ENCODE assay signal across 28 cellular contexts in genomic region chr5:2217219-2217618, GRCh38.
"Had no signal": no experiment of that assay in that cellular context is flagged by ENCODE, and none has a peak within 500 bp of the region (broad histone marks: within the 10 kb centered on the region; RNA-seq: fewer than 3 reads in every experiment).

No MANE protein-coding gene starts in this region.

- DNase-seq: activated CD4-positive, alpha-beta T cell treated with anti-CD3 and anti-CD28 coated beads, Interleukin-2, amount 10 ng/mL, durations not matched to agents 7 days and 5 days; activated CD4-positive, alpha-beta T cell treated with anti-CD3 and anti-CD28 coated beads, Interleukin-2, amount 50 U/mL, for 48 hours; activated CD8-positive, alpha-beta T cell treated with anti-CD3 and anti-CD28 coated beads, Interleukin-2, amount 10 ng/mL, durations not matched to agents 7 days and 5 days; activated gamma-delta T cell; activated naive CD4-positive, alpha-beta T cell treated with Interleukin-2 at 50 U/mL for 16 hours; activated naive CD8-positive, alpha-beta T cell treated with anti-CD3 and anti-CD28 coated beads, Interleukin-2, amount 10 ng/mL, durations not matched to agents 7 days and 5 days; activated T-cell treated with anti-CD3 and anti-CD28 coated beads, Interleukin-2, amount 50 U/mL, for 24 hours; amygdala; Karpas-422; KBM-7; NCI-H1417 treated with DMSO at 0.1 percent for 48 hours; NCI-H187 treated with DMSO at 0.1 percent for 48 hours; NCI-H2107; NCI-H2171; NCI-H510A; NCI-H526; NCI-H82; PC-9; Right ventricle myocardium superior; SJCRH30; T1000 had no signal

- H3K27ac Mint-ChIP-seq: activated CD4-positive, alpha-beta T cell treated with anti-CD3 and anti-CD28 coated beads, Interleukin-2, amount 10 ng/mL, durations not matched to agents 7 days and 5 days; activated CD8-positive, alpha-beta T cell treated with anti-CD3 and anti-CD28 coated beads, Interleukin-2, amount 10 ng/mL, durations not matched to agents 7 days and 5 days; activated naive CD4-positive, alpha-beta T cell treated with anti-CD3 and anti-CD28 coated beads, Interleukin-2, amount 50 U/mL, for 24 hours; activated naive CD8-positive, alpha-beta T cell treated with anti-CD3 and anti-CD28 coated beads, Interleukin-2, amount 10 ng/mL, durations not matched to agents 7 days and 5 days; activated T-cell treated with anti-CD3 and anti-CD28 coated beads, Interleukin-2, amount 50 U/mL, for 24 hours; activated T-helper 2 cell treated with anti-CD3 and anti-CD28 coated beads, Interferon-gamma antibody, Interleukin-2, Interleukin-4, amounts not matched to agents 10 μg/mL and 5 μg/mL and 100 μg/mL, durations not matched to agents 14 hours and 24 hours and 36 hours; IgD-negative memory B cell had no signal

- H3K4me1 Mint-ChIP-seq: activated CD4-positive, alpha-beta T cell treated with anti-CD3 and anti-CD28 coated beads, Interleukin-2, amount 10 ng/mL, durations not matched to agents 7 days and 5 days; activated naive CD4-positive, alpha-beta T cell treated with anti-CD3 and anti-CD28 coated beads, Interleukin-2, amount 50 U/mL, for 24 hours; activated naive CD8-positive, alpha-beta T cell treated with anti-CD3 and anti-CD28 coated beads, Interleukin-2, amount 10 ng/mL, durations not matched to agents 7 days and 5 days; central memory CD8-positive, alpha-beta T cell; IgD-negative memory B cell had no signal

- H3K4me3 ChIP-seq: ascending aorta, cardiac muscle cell, PC-9, SJCRH30, SK-N-MC had no signal

- H3K36me3 ChIP-seq: ascending aorta, cardiac muscle cell, SJCRH30 had no signal

- H3K4me1 ChIP-seq: ascending aorta, SJCRH30 had no signal

- H3K9me3 ChIP-seq: ascending aorta, SJCRH30 had no signal

- H3K4me3 Mint-ChIP-seq: activated CD4-positive, alpha-beta T cell treated with anti-CD3 and anti-CD28 coated beads, Interleukin-2, amount 10 ng/mL, durations not matched to agents 7 days and 5 days; activated CD8-positive, alpha-beta T cell treated with anti-CD3 and anti-CD28 coated beads, Interleukin-2, amount 10 ng/mL, durations not matched to agents 7 days and 5 days; activated naive CD4-positive, alpha-beta T cell treated with anti-CD3 and anti-CD28 coated beads, Interleukin-2, amount 50 U/mL, for 24 hours; activated naive CD8-positive, alpha-beta T cell treated with anti-CD3 and anti-CD28 coated beads, Interleukin-2, amount 10 ng/mL, durations not matched to agents 7 days and 5 days; activated T-cell treated with anti-CD3 and anti-CD28 coated beads, Interleukin-2, amount 50 U/mL, for 24 hours; central memory CD8-positive, alpha-beta T cell; IgD-negative memory B cell had no signal

- H3K27me3 Mint-ChIP-seq: activated CD4-positive, alpha-beta T cell treated with anti-CD3 and anti-CD28 coated beads, Interleukin-2, amount 10 ng/mL, durations not matched to agents 7 days and 5 days; activated naive CD4-positive, alpha-beta T cell treated with anti-CD3 and anti-CD28 coated beads, Interleukin-2, amount 50 U/mL, for 24 hours; activated naive CD8-positive, alpha-beta T cell treated with anti-CD3 and anti-CD28 coated beads, Interleukin-2, amount 10 ng/mL, durations not matched to agents 7 days and 5 days; activated T-cell treated with anti-CD3 and anti-CD28 coated beads, Interleukin-2, amount 50 U/mL, for 24 hours; central memory CD8-positive, alpha-beta T cell; IgD-negative memory B cell had no signal

- H3K9me3 Mint-ChIP-seq: activated CD4-positive, alpha-beta T cell treated with anti-CD3 and anti-CD28 coated beads, Interleukin-2, amount 10 ng/mL, durations not matched to agents 7 days and 5 days; activated naive CD4-positive, alpha-beta T cell treated with anti-CD3 and anti-CD28 coated beads, Interleukin-2, amount 50 U/mL, for 24 hours; activated naive CD8-positive, alpha-beta T cell treated with anti-CD3 and anti-CD28 coated beads, Interleukin-2, amount 10 ng/mL, durations not matched to agents 7 days and 5 days; activated T-cell treated with anti-CD3 and anti-CD28 coated beads, Interleukin-2, amount 50 U/mL, for 24 hours; activated T-helper 2 cell treated with anti-CD3 and anti-CD28 coated beads, Interferon-gamma antibody, Interleukin-2, Interleukin-4, amounts not matched to agents 10 μg/mL and 5 μg/mL and 100 μg/mL, durations not matched to agents 14 hours and 24 hours and 36 hours; central memory CD8-positive, alpha-beta T cell had no signal

- H3K27me3 ChIP-seq: ascending aorta, SJCRH30 had no signal

- H3K36me3 Mint-ChIP-seq: activated naive CD4-positive, alpha-beta T cell treated with anti-CD3 and anti-CD28 coated beads, Interleukin-2, amount 50 U/mL, for 24 hours; activated naive CD8-positive, alpha-beta T cell treated with anti-CD3 and anti-CD28 coated beads, Interleukin-2, amount 10 ng/mL, durations not matched to agents 7 days and 5 days; IgD-negative memory B cell had no signal
